Comparison of ENCODE assay signal across 31 cellular contexts in the genomic region with DNA sequence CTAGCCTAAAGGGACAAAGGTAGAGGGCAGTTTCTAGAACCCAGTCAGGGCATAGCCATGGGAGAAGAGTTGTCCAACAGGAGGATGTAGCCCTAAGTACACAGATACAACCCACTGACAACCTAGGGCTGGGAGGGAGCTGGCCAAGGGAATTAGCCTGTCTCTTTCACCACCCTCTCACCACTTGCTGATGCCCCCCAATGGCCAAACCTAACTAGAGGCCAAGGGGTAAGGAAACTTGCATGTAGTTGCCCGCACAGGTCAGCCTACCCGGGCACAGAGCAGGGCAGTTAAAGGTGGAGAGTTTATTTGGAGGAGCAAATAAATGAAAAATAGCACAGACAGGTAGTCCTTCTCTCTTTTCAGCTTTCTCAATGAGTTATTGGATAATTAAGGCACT.
"Had no signal": no experiment of that assay in that cellular context is flagged by ENCODE, and none has a peak within 500 bp of the region (broad histone marks: within the 10 kb centered on the region; RNA-seq: fewer than 3 reads in every experiment).

No MANE protein-coding gene starts in this region.

- H3K27ac Mint-ChIP-seq: nephron; stimulated activated naive B cell treated with anti-CD40 and anti-IgM and Interleukin-4, amounts not matched to agents 10 μg/mL and 1 μg/mL and 100 μg/mL, for 72 hours had no signal

- H3K27me3 Mint-ChIP-seq: stimulated activated naive B cell treated with anti-CD40 and anti-IgM and Interleukin-4, amounts not matched to agents 10 μg/mL and 1 μg/mL and 100 μg/mL, for 72 hours had no signal

- H3K36me3 Mint-ChIP-seq: immature natural killer cell; naive thymus-derived CD8-positive, alpha-beta T cell; stimulated activated naive B cell treated with anti-CD40 and anti-IgM and Interleukin-4, amounts not matched to agents 10 μg/mL and 1 μg/mL and 100 μg/mL, for 72 hours had no signal

- H3K9me3 ChIP-seq: left lung, lower lobe of right lung, pancreas, prostate gland, stomach, testis, thyroid gland, transverse colon, upper lobe of left lung, vagina had no signal

- H3K4me3 Mint-ChIP-seq: immature natural killer cell; naive thymus-derived CD8-positive, alpha-beta T cell; nephron; neural crest cell; stimulated activated naive B cell treated with anti-CD40 and anti-IgM and Interleukin-4, amounts not matched to agents 10 μg/mL and 1 μg/mL and 100 μg/mL, for 72 hours had no signal

- ATAC-seq: left lung; lower lobe of right lung; naive thymus-derived CD8-positive, alpha-beta T cell; pancreas; right cardiac atrium; sciatic nerve; stimulated activated naive B cell treated with anti-CD40 and anti-IgM and Interleukin-4, amounts not matched to agents 10 μg/mL and 1 μg/mL and 100 μg/mL, for 72 hours; stimulated activated naive CD8-positive, alpha-beta T cell treated with anti-CD3 and anti-CD28 coated beads, Interleukin-15, Interleukin-2, amounts not matched to agents 100 U/mL and 50 U/mL, for 24 hours had no signal

- H3K4me1 Mint-ChIP-seq: nephron; neural crest cell; stimulated activated naive B cell treated with anti-CD40 and anti-IgM and Interleukin-4, amounts not matched to agents 10 μg/mL and 1 μg/mL and 100 μg/mL, for 72 hours had no signal

- DNase-seq: immature natural killer cell; kidney; left colon; left lung; lower lobe of right lung; mammary epithelial cell; mesenchymal stem cell; naive thymus-derived CD8-positive, alpha-beta T cell; nucleus accumbens; pancreas; posterior cingulate gyrus; retina; right cardiac atrium; stimulated activated CD4-positive, alpha-beta T cell treated with anti-CD3 and anti-CD28 coated beads, Interleukin-12 subunit alpha, Interleukin-12 subunit beta, amount 100 ng/mL, for 4 hours; stimulated activated CD4-positive, alpha-beta T cell treated with anti-CD3 and anti-CD28 coated beads, Interleukin-15, amount 100 ng/mL, for 24 hours; stimulated activated CD4-positive, alpha-beta T cell treated with anti-CD3 and anti-CD28 coated beads, Interleukin-2, amount 100 ng/mL, for 24 hours; stimulated activated CD4-positive, alpha-beta T cell treated with anti-CD3 and anti-CD28 coated beads, Interleukin-4, amount 100 ng/mL, for 1 hour; stimulated activated naive B cell treated with anti-CD40 and anti-IgM and Interleukin-4, amounts not matched to agents 10 μg/mL and 1 μg/mL and 100 μg/mL, for 72 hours; stimulated activated naive CD8-positive, alpha-beta T cell treated with anti-CD3 and anti-CD28 coated beads, Interleukin-15, Interleukin-2, amounts not matched to agents 100 U/mL and 50 U/mL, for 24 hours; stomach; testis; thyroid gland; transverse colon; upper lobe of left lung had no signal

- H3K27ac ChIP-seq: left lung, lower lobe of right lung, pancreas, prostate gland, skin epidermis, stomach, testis, thyroid gland, upper lobe of left lung, vagina had no signal

- H3K27me3 ChIP-seq: left lung, pancreas, stomach, testis, thyroid gland, transverse colon, upper lobe of left lung, vagina had no signal

- H3K36me3 ChIP-seq: left lung, lower lobe of right lung, pancreas, prostate gland, stomach, thyroid gland, transverse colon, upper lobe of left lung, vagina had no signal

- H3K4me1 ChIP-seq: left lung, lower lobe of right lung, pancreas, prostate gland, stomach, testis, thyroid gland, upper lobe of left lung, vagina had no signal

- FAIRE-seq: islet of Langerhans, kidney, pancreas had no signal

- H3K4me3 ChIP-seq: left lung, lower lobe of right lung, pancreas, prostate gland, skin epidermis, stomach, testis, thyroid gland, transverse colon, upper lobe of left lung, vagina had no signal
